ENCODE assay signal across 9 cellular contexts in genomic region chr7:89797965-89798598, GRCh38.
"Had no signal": no experiment of that assay in that cellular context is flagged by ENCODE, and none has a peak within 500 bp of the region (broad histone marks: within the 10 kb centered on the region; RNA-seq: fewer than 3 reads in every experiment).

No MANE protein-coding gene starts in this region.

- H3K4me3 ChIP-seq: GM23338, HAP-1, K562 had no signal

- H3K4me2 ChIP-seq: GM23338 had no signal

- DNase-seq: H7, HFFc6, IMR-90, KG1 had no signal

- FAIRE-seq: HTR-8/SVneo, K562 had no signal

- H3K36me3 ChIP-seq: HAP-1 had no signal

- H2AFZ ChIP-seq: GM23338 had no signal

- ATAC-seq: GM23338, HCT116, K562 had no signal
